In genomic region chr1:226535626-226536025, GRCh38 we compare ENCODE assay signal across 25 cellular contexts. TPM values are rescaled to one million over a fixed set of nuclear protein-coding genes. Genes with fewer than 3 reads are reported as not detected.
"Had no signal": no experiment of that assay in that cellular context is flagged by ENCODE, and none has a peak within 500 bp of the region (broad histone marks: within the 10 kb centered on the region; RNA-seq: fewer than 3 reads in every experiment).

No MANE protein-coding gene starts in this region.

- H3K4me3 ChIP-seq: ascending aorta, cardiac muscle cell, SJCRH30 had no signal

- DNase-seq: activated CD4-positive, alpha-beta T cell treated with anti-CD3 and anti-CD28 coated beads, Interleukin-2, amount 10 ng/mL, durations not matched to agents 24 days and 14 days; activated CD4-positive, alpha-beta T cell treated with anti-CD3 and anti-CD28 coated beads, Interleukin-2, amount 50 U/mL, for 4 hours; activated CD8-positive, alpha-beta T cell treated with anti-CD3 and anti-CD28 coated beads for 36 hours; activated gamma-delta T cell; activated naive CD4-positive, alpha-beta T cell treated with Interleukin-2 at 50 U/mL for 16 hours; activated naive CD8-positive, alpha-beta T cell treated with anti-CD3 and anti-CD28 coated beads, Interleukin-2, amount 10 ng/mL, durations not matched to agents 7 days and 5 days; activated T-cell treated with anti-CD3 and anti-CD28 coated beads, Interleukin-2, amount 50 U/mL, for 24 hours; amygdala; NCI-H1105 treated with DMSO at 0.1 percent for 48 hours; NCI-H1436; NCI-H1694; NCI-H1930; NCI-H2081 treated with DMSO at 0.1 percent for 48 hours; NCI-H446; NCI-H510A treated with DMSO at 0.1 percent for 48 hours; NCI-H526 treated with DMSO at 0.1 percent for 48 hours; SHP77; SK-N-SH had no signal

- H3K4me1 ChIP-seq: ascending aorta had no signal

- H3K9ac ChIP-seq: SK-N-SH had no signal

- H3K27me3 ChIP-seq: ascending aorta, cardiac muscle cell, SJCRH30 had no signal

- H3K9me3 ChIP-seq: ascending aorta, SJCRH30, SK-N-SH had no signal

- H3K36me3 ChIP-seq: ascending aorta, cardiac muscle cell had no signal

- H3K4me2 ChIP-seq: SK-N-SH had no signal

- H3K27ac ChIP-seq: ascending aorta, cardiac muscle cell, SJCRH30 had no signal

RNA-seq across cellular contexts. Expression of gene STUM, which starts 12.9 kb away (rescaled TPM):
- total RNA-seq: activated CD4-positive, alpha-beta T cell treated with anti-CD3 and anti-CD28 coated beads, Interleukin-2, amount 10 ng/mL, durations not matched to agents 24 days and 14 days; activated CD8-positive, alpha-beta memory T cell treated with anti-CD3 and anti-CD28 coated beads for 36 hours; activated CD8-positive, alpha-beta T cell treated with anti-CD3 and anti-CD28 coated beads for 36 hours; activated naive CD8-positive, alpha-beta T cell treated with anti-CD3 and anti-CD28 coated beads, Interleukin-2, amount 10 ng/mL, durations not matched to agents 7 days and 5 days; activated T-helper 2 cell treated with anti-CD3 and anti-CD28 coated beads, Interferon-gamma antibody, Interleukin-2, Interleukin-4, amounts not matched to agents 10 μg/mL and 5 μg/mL and 100 μg/mL, durations not matched to agents 14 hours and 24 hours and 36 hours; M059J; RPMI7951 had no signal
- polyA plus RNA-seq: SK-N-SH had no signal
